12 cellular contexts compared by ENCODE assay signal in genomic region chr4:82017680-82018079, GRCh38.
A peak's percentile ranks its signal among the peaks of the same experiment; 100 is the strongest.
DNase-seq lines count a peak whose midpoint lies in the region; ATAC-seq and TF ChIP-seq lines count a peak whose summit lies in the region.
"Had no signal": no experiment of that assay in that cellular context is flagged by ENCODE, and none has a peak within 500 bp of the region (broad histone marks: within the 10 kb centered on the region; RNA-seq: fewer than 3 reads in every experiment).

No MANE protein-coding gene starts in this region.

- H3K9me3 ChIP-seq in hepatocyte (ENCODE audit: low read depth): no peaks in the 10 kb centered on the region
- no peaks in the 10 kb centered on the region for H3K9me3 ChIP-seq in psoas muscle
- H3K9me3 ChIP-seq in right cardiac atrium (ENCODE audit: control insufficient read depth, low read length): no peaks in the 10 kb centered on the region

- H3K4me3 Mint-ChIP-seq in stimulated activated naive B cell treated with anti-CD40 and anti-IgM and Interleukin-4, amounts not matched to agents 10 μg/mL and 1 μg/mL and 100 μg/mL, for 72 hours: no peak overlapping the region
- H3K4me3 Mint-ChIP-seq: nephron had no signal

- H3K4me3 ChIP-seq in hepatocyte: no peak overlapping the region
- no peak overlapping the region for H3K4me3 ChIP-seq in psoas muscle
- H3K4me3 ChIP-seq in right cardiac atrium (ENCODE audit: low read length): no peak overlapping the region
- H3K4me3 ChIP-seq: adrenal gland had no signal

- H3K4me1 ChIP-seq in hepatocyte (ENCODE audit: insufficient read depth) (no peaks in the 10 kb centered on the region), psoas muscle (no peaks in the 10 kb centered on the region), right cardiac atrium (ENCODE audit: control insufficient read depth, insufficient read depth, low read length) (no peaks in the 10 kb centered on the region)
- H3K4me1 ChIP-seq: adrenal gland had no signal

- H3K4me1 Mint-ChIP-seq in stimulated activated naive B cell treated with anti-CD40 and anti-IgM and Interleukin-4, amounts not matched to agents 10 μg/mL and 1 μg/mL and 100 μg/mL, for 72 hours: no peaks in the 10 kb centered on the region
- H3K4me1 Mint-ChIP-seq: nephron had no signal

- H3K27ac Mint-ChIP-seq in stimulated activated naive B cell treated with anti-CD40 and anti-IgM and Interleukin-4, amounts not matched to agents 10 μg/mL and 1 μg/mL and 100 μg/mL, for 72 hours: no peak overlapping the region
- H3K27ac Mint-ChIP-seq: nephron had no signal

- H4K20me1 ChIP-seq in hepatocyte (ENCODE audit: insufficient read depth, poor library complexity, severe bottlenecking): no peaks in the 10 kb centered on the region

- ATAC-seq in psoas muscle (no peak), right cardiac atrium (no peak)
- ATAC-seq in stimulated activated naive B cell treated with anti-CD40 and anti-IgM and Interleukin-4, amounts not matched to agents 10 μg/mL and 1 μg/mL and 100 μg/mL, for 72 hours (replicated peaks): no peak

- H3K27me3 ChIP-seq in hepatocyte: no peaks in the 10 kb centered on the region
- no peaks in the 10 kb centered on the region for H3K27me3 ChIP-seq in psoas muscle (ENCODE audit: insufficient read depth in 3 of 3, low read length in 2 of 3)
- H3K27me3 ChIP-seq in right cardiac atrium (ENCODE audit: control insufficient read depth, insufficient read depth): no peaks in the 10 kb centered on the region
- H3K27me3 ChIP-seq: adrenal gland had no signal

- H3K4me2 ChIP-seq in hepatocyte: no peak overlapping the region

- H3K27ac ChIP-seq in hepatocyte (no peak overlapping the region), psoas muscle (no peak overlapping the region), right cardiac atrium (ENCODE audit: low read length) (no peak overlapping the region)
- H3K27ac ChIP-seq: adrenal gland had no signal

- WGBS in hepatocyte (ENCODE audit: low lambda C conversion rate, missing lambda C conversion rate): 85% methylated on average over 2 of the region's 2 CpGs
- 72 to 81% (median 75%) methylated on average over 2 of the region's 2 CpGs for WGBS in psoas muscle, 3 donors
- whole genome bisulfite sequencing in right cardiac atrium: 75% methylated on average over 2 of the region's 2 CpGs

- TF ChIP-seq CTCF in hepatocyte (IDR thresholded peaks at IDR 0.05; ENCODE audit: poor library complexity) (no peak), psoas muscle (IDR thresholded peaks at IDR 0.05) (no peak)

- peaks cover 3% of the 10 kb centered on the region for H3K79me2 ChIP-seq in hepatocyte

- peaks cover 0 to 3% of the 10 kb centered on the region in 2 donors for H3K36me3 Mint-ChIP-seq in stimulated activated naive B cell treated with anti-CD40 and anti-IgM and Interleukin-4, amounts not matched to agents 10 μg/mL and 1 μg/mL and 100 μg/mL, for 72 hours

- no peak overlapping the region for H2AFZ ChIP-seq in hepatocyte

- H3K9me2 ChIP-seq in hepatocyte (replicated peaks; ENCODE audit: insufficient read depth): peaks cover 6% of the 10 kb centered on the region

- intact Hi-C loops in psoas muscle (cut with DNase I): no loop called here
- intact Hi-C loops in right cardiac atrium (cut with DNase I): no loop called here

- H3K9me3 Mint-ChIP-seq in stimulated activated naive B cell treated with anti-CD40 and anti-IgM and Interleukin-4, amounts not matched to agents 10 μg/mL and 1 μg/mL and 100 μg/mL, for 72 hours: peaks cover 9% of the 10 kb centered on the region in 2 donors

- H3K27me3 Mint-ChIP-seq in stimulated activated naive B cell treated with anti-CD40 and anti-IgM and Interleukin-4, amounts not matched to agents 10 μg/mL and 1 μg/mL and 100 μg/mL, for 72 hours: peaks cover 6 to 25% of the 10 kb centered on the region in 2 donors

- H3K36me3 ChIP-seq in hepatocyte (replicated peaks; ENCODE audit: insufficient read depth, low read depth): no peaks in the 10 kb centered on the region
- no peaks in the 10 kb centered on the region for H3K36me3 ChIP-seq in psoas muscle (ENCODE audit: insufficient read depth in 1 of 2, low read depth in 1 of 2)
- H3K36me3 ChIP-seq: adrenal gland had no signal

- DNase-seq in CMK (ENCODE audit: low read depth): peak; percentile 4
- DNase-seq in HK-2 (ENCODE audit: unreplicated experiment): peak; percentile 6
- DNase-seq in SW480 (ENCODE audit: low spot score): peak; percentile 6
- peak; percentile 68 for DNase-seq in hepatocyte (ENCODE audit: low spot score)
- DNase-seq in psoas muscle: no peak
- DNase-seq in stimulated activated naive B cell treated with anti-CD40 and anti-IgM and Interleukin-4, amounts not matched to agents 10 μg/mL and 1 μg/mL and 100 μg/mL, for 72 hours: no peak
- DNase-seq in right cardiac atrium: no peak
- DNase-seq in NCI-H748 treated with DMSO at 0.1 percent for 48 hours (lab: John Stamatoyannopoulos, UW): no peak
- DNase-seq: activated CD4-positive, alpha-beta T cell treated with anti-CD3 and anti-CD28 coated beads for 4 hours; stimulated activated CD4-positive, alpha-beta T cell treated with anti-CD3 and anti-CD28 coated beads, Interleukin-4, amount 100 ng/mL, for 24 hours had no signal

Comparison
In these comparisons a context has a peak if more than half of its experiments do, and no peak if none do; other contexts are left out.
1. DNase-seq: peak in CMK (single experiment), HK-2 (single experiment), SW480 (single experiment) and hepatocyte (single experiment); none in psoas muscle (0 of 2), stimulated activated naive B cell treated with anti-CD40 and anti-IgM and Interleukin-4, amounts not matched to agents 10 μg/mL and 1 μg/mL and 100 μg/mL, for 72 hours (single experiment), right cardiac atrium (0 of 3) and NCI-H748 treated with DMSO at 0.1 percent for 48 hours (single experiment).